ENCODE assay signal across 8 cellular contexts in the genomic region with DNA sequence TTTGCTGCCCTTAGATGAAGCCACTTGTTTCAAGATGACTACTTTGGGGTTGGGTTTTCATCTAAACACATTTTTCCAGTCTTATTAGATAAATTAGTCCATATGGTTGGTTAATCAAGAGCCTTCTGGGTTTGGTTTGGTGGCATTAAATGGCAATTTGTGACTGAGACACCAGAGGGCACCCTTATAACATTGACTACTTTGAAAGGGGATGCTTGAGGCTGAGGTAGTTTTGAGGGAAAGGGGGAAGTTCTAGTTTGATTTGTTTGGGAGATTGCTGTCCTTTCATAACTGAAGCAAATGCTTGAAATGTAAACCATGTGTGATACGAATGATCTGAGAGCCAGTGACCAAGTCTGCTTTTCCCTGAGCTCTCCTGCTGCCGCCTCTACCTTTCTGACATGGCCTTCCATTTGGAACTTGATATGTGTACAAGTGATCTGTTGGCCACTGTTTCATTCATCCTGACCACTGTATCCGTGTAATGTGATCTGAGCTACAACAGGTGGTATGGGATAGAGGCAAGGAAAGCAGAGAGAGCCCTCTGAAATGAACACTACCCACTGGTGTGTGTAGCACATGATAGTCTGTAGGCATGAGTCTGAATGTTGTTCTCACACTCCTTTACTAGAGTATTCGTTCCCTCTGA. TPM values are rescaled to one million over a fixed set of nuclear protein-coding genes. Genes with fewer than 3 reads are reported as not detected.
A peak's percentile ranks its signal among the peaks of the same experiment; 100 is the strongest.
DNase-seq lines count a peak whose midpoint lies in the region; ATAC-seq, FAIRE-seq and TF ChIP-seq lines count a peak whose summit lies in the region.

No MANE protein-coding gene starts in this region.

- H3K27me3 ChIP-seq in foreskin keratinocyte = no peaks in the 10 kb centered on the region
- H3K27me3 ChIP-seq in trophoblast cell (ENCODE audit: insufficient read depth, low read length) = no peaks in the 10 kb centered on the region

- ATAC-seq in foreskin keratinocyte (no peak), GM21619 (IDR thresholded peaks at IDR 0.05; ENCODE audit: unreplicated experiment) (no peak)

- no peak overlapping the region for H4K91ac ChIP-seq in trophoblast cell (ENCODE audit: low read depth, low read length)

- H3K4me2 ChIP-seq in trophoblast cell (ENCODE audit: low read length) = no peak overlapping the region

- no peaks in the 10 kb centered on the region for H3K79me2 ChIP-seq in trophoblast cell (ENCODE audit: control insufficient read depth, insufficient read depth, low read length, poor library complexity)

- WGBS in trophoblast cell (ENCODE audit: extremely low coverage, insufficient coverage, insufficient read length) = no CpG with 5 or more reads among the region's 4 CpGs

- H3K27ac ChIP-seq in foreskin keratinocyte (no peak overlapping the region), trophoblast cell (ENCODE audit: low read depth, low read length) (no peak overlapping the region)

- H2AK5ac ChIP-seq in trophoblast cell (ENCODE audit: low read length) = no peak overlapping the region

- H2AFZ ChIP-seq in trophoblast cell (ENCODE audit: insufficient read depth, low read length, poor library complexity) = no peak overlapping the region

- H3K4ac ChIP-seq in trophoblast cell (ENCODE audit: low read depth, low read length) = no peak overlapping the region

- no peak overlapping the region for H2BK5ac ChIP-seq in trophoblast cell (ENCODE audit: low read depth, low read length, poor library complexity)

- no peak overlapping the region for H3K18ac ChIP-seq in trophoblast cell (ENCODE audit: low read length)

- no peak overlapping the region for H3K23ac ChIP-seq in trophoblast cell (ENCODE audit: low read length)

- FAIRE-seq in urothelium cell line (lab: Jason Lieb, UNC) = no peak

- H2BK12ac ChIP-seq in trophoblast cell (ENCODE audit: low read length) = no peak overlapping the region

- H3K79me1 ChIP-seq in trophoblast cell (ENCODE audit: low read length) = no peaks in the 10 kb centered on the region

- DNase-seq in AG10803 (ENCODE audit: low read depth) (peak; percentile 91), GM10266 (ENCODE audit: extremely low spot score) (peak; percentile 62), NCI-H345 (lab: John Stamatoyannopoulos, UW) (peak; percentile 42), foreskin keratinocyte (peak in 1 of 2 donors; percentile 40), trophoblast cell (peak; percentile 60 to 86), urothelium cell line (ENCODE audit: low spot score) (no peak)
- DNase-seq in activated CD4-positive, alpha-beta T cell treated with anti-CD3 and anti-CD28 coated beads, Interleukin-2, amount 50 U/mL, for 4 hours = peak; percentile 47 to 53

- H3K4me1 ChIP-seq in foreskin keratinocyte = peaks cover 21% of the 10 kb centered on the region
- peaks cover 8 to 14% of the 10 kb centered on the region in 2 experiments for H3K4me1 ChIP-seq in trophoblast cell (ENCODE audit: control insufficient read depth in 1 of 2, insufficient read depth in 2 of 2, low read length in 2 of 2)

- H3K9me3 ChIP-seq in trophoblast cell (ENCODE audit: insufficient read depth, low read depth, low read length) = no peaks in the 10 kb centered on the region

- TF ChIP-seq CTCF in AG10803 (conservative IDR thresholded peaks at IDR 0.05; ENCODE audit: low read length) (peak; percentile 84), GM10266 (IDR thresholded peaks at IDR 0.05; ENCODE audit: control insufficient read depth, insufficient read depth, low read depth, missing control alignments) (peak; percentile 70), foreskin keratinocyte (conservative IDR thresholded peaks at IDR 0.05) (peak; percentile 85)

- no peak overlapping the region for H2BK120ac ChIP-seq in trophoblast cell (ENCODE audit: insufficient read depth, low read length, poor library complexity)

- H3K4me3 ChIP-seq in AG10803 (ENCODE audit: low read length) (peak overlapping the region; percentile 26), trophoblast cell (ENCODE audit: low read depth, low read length) (no peak overlapping the region)

- H3K9ac ChIP-seq in trophoblast cell (ENCODE audit: low read length) = no peak overlapping the region

- H3K36me3 ChIP-seq in trophoblast cell (ENCODE audit: control insufficient read depth in 1 of 2, insufficient read depth in 2 of 2, low read length in 2 of 2) = peaks cover 8 to 28% of the 10 kb centered on the region in 2 experiments

- no peak overlapping the region for H4K8ac ChIP-seq in trophoblast cell (ENCODE audit: low read depth, low read length)

- no peak overlapping the region for H4K12ac ChIP-seq in trophoblast cell (ENCODE audit: low read depth, low read length)

- H3K14ac ChIP-seq in trophoblast cell (ENCODE audit: low read length) = no peak overlapping the region

RNA-seq across cellular contexts. Expression of a gene that starts 5.8 kb away (rescaled TPM):
- 26.4 and 28.4 TPM in 2 replicates for total RNA-seq in foreskin keratinocyte
- 21.6 and 22.4 TPM in 2 replicates for polyA plus RNA-seq in foreskin keratinocyte
- polyA plus RNA-seq in trophoblast cell (2013) = 15.0 and 15.5 TPM in 2 replicates

RNA-seq across cellular contexts. Expression of a gene that starts 15.5 kb away (rescaled TPM):
- total RNA-seq in foreskin keratinocyte = 60.7 and 68.9 TPM in 2 replicates
- polyA plus RNA-seq in foreskin keratinocyte = 31.9 and 41.0 TPM in 2 replicates
- polyA plus RNA-seq in trophoblast cell (2013) = 90.5 and 96.3 TPM in 2 replicates
